ENCODE assay signal across 8 cellular contexts in the genomic region with DNA sequence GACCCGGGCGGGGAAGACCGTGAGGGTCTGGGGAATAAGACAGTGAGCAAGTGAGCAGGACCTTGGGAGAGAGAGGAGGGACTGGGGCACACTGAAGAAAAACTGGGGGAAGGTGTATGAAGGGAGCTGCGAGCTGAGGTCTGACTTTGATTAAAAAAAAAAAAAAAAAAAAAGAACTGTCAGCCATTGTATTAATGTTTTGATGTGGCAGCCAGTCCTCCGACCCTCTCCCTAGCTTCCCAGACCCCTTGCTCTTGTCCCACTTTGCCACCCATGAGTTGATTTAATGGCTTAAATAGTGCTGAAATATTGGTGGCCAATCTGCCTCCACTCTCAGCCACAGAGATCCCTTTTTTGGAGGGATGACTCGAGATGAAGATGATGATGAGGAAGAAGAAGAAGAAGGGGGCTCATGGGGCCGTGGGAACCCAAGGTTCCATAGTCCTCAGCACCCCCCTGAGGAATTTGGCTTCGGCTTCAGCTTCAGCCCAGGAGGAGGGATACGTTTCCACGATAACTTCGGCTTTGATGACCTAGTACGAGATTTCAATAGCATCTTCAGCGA. TPM values are rescaled to one million over a fixed set of nuclear protein-coding genes. Genes with fewer than 3 reads are reported as not detected.
DNase-seq lines count a peak whose midpoint lies in the region; ATAC-seq and TF ChIP-seq lines count a peak whose summit lies in the region.

No MANE protein-coding gene starts in this region.

- no peak overlapping the region for H3K23ac ChIP-seq in mesenchymal stem cell (ENCODE audit: low read length in 2 of 2)

- peaks cover 32 to 57% of the 10 kb centered on the region in 2 experiments for H3K36me3 ChIP-seq in mesenchymal stem cell (ENCODE audit: control insufficient read depth in 1 of 2, insufficient read depth in 2 of 2, low read depth in 1 of 2, low read length in 2 of 2)
- peaks cover 3% of the 10 kb centered on the region for H3K36me3 ChIP-seq in urinary bladder (ENCODE audit: insufficient read depth)

- H4K91ac ChIP-seq in mesenchymal stem cell (ENCODE audit: low read length), result no peak overlapping the region

- peaks cover 40% of the 10 kb centered on the region for H3K4me1 Mint-ChIP-seq in activated naive CD4-positive, alpha-beta T cell treated with anti-CD3 and anti-CD28 coated beads, Interleukin-2, amount 50 U/mL, for 24 hours
- peaks cover 29% of the 10 kb centered on the region for H3K4me1 Mint-ChIP-seq in MCF 10A (ENCODE audit: insufficient read depth, unreplicated experiment)

- H3K9ac ChIP-seq in mesenchymal stem cell (ENCODE audit: low read length), result peak overlapping the region; percentile 100

- H3K9me3 ChIP-seq in mesenchymal stem cell (ENCODE audit: control insufficient read depth, low read length), result no peaks in the 10 kb centered on the region

- no peaks in the 10 kb centered on the region for H3K27me3 ChIP-seq in mesenchymal stem cell (ENCODE audit: control insufficient read depth in 1 of 2, insufficient read depth in 1 of 2, low read length in 2 of 2)

- H2AFZ ChIP-seq in mesenchymal stem cell (ENCODE audit: low read depth, low read length), result peak overlapping the region; percentile 78

- peak overlapping the region; percentile 85 for H3K27ac ChIP-seq in mesenchymal stem cell (ENCODE audit: low read length, poor library complexity, severe bottlenecking)
- peak overlapping the region; percentile 87 for H3K27ac ChIP-seq in urinary bladder (ENCODE audit: low read depth)

- peaks cover 20% of the 10 kb centered on the region for H3K79me1 ChIP-seq in mesenchymal stem cell (replicated peaks; ENCODE audit: low read length, poor library complexity, severe bottlenecking)

- intact Hi-C loops in MCF 10A (cut with micrococcal nuclease), result loop anchor here (1.0 to 5.0 kb wide), 9 partner anchors 52 to 476 kb away; a partner anchor contains a TSS

- H3K4me2 ChIP-seq in mesenchymal stem cell (ENCODE audit: low read length, poor library complexity, severe bottlenecking), result peak overlapping the region; percentile 85

- H3K27ac Mint-ChIP-seq in activated naive CD4-positive, alpha-beta T cell treated with anti-CD3 and anti-CD28 coated beads, Interleukin-2, amount 50 U/mL, for 24 hours, result peak overlapping the region; percentile 99
- H3K27ac Mint-ChIP-seq in MCF 10A (ENCODE audit: low read depth, unreplicated experiment), result peak overlapping the region; percentile 96

- peaks cover 22% of the 10 kb centered on the region for H3K36me3 Mint-ChIP-seq in activated naive CD4-positive, alpha-beta T cell treated with anti-CD3 and anti-CD28 coated beads, Interleukin-2, amount 50 U/mL, for 24 hours
- peaks cover 69% of the 10 kb centered on the region for H3K36me3 Mint-ChIP-seq in MCF 10A (ENCODE audit: insufficient read depth, unreplicated experiment)

- POLR2A ChIA-PET in MCF 10A (lab: Yijun Ruan, JAX), result interaction anchor here (0.6 to 3.8 kb wide), 23 partner anchors 9 to 282 kb away, joined by 3 to 21 read pairs (median 5); a partner anchor contains a TSS

- TF ChIP-seq CTCF in MCF 10A (IDR thresholded peaks at IDR 0.05; ENCODE audit: unreplicated experiment), result no peak

- no peak for ATAC-seq in HG03442 (IDR thresholded peaks at IDR 0.05; ENCODE audit: unreplicated experiment)

- H3K14ac ChIP-seq in mesenchymal stem cell (ENCODE audit: low read length in 2 of 2), result peak overlapping the region in 1 of 2 experiments; percentile 3

- H2BK15ac ChIP-seq in mesenchymal stem cell (ENCODE audit: low read depth, poor library complexity, severe bottlenecking), result no peak overlapping the region

- peak overlapping the region; percentile 78 to 94 for H3K4me3 ChIP-seq in mesenchymal stem cell (ENCODE audit: insufficient read depth in 1 of 2, low read depth in 1 of 2, low read length in 2 of 2)
- peak overlapping the region; percentile 63 for H3K4me3 ChIP-seq in urinary bladder (ENCODE audit: low read depth, low read length)

- H3K18ac ChIP-seq in mesenchymal stem cell (ENCODE audit: low read depth in 1 of 2, low read length in 2 of 2), result peak overlapping the region in 1 of 2 experiments; percentile 66

- BruUV-seq in MCF 10A (replicated peaks; lab: Mats Ljungman, UMichigan), result no TSS peak

- H3K9me3 Mint-ChIP-seq in activated naive CD4-positive, alpha-beta T cell treated with anti-CD3 and anti-CD28 coated beads, Interleukin-2, amount 50 U/mL, for 24 hours, result no peaks in the 10 kb centered on the region
- H3K9me3 Mint-ChIP-seq in MCF 10A (ENCODE audit: unreplicated experiment), result no peaks in the 10 kb centered on the region

- H4K8ac ChIP-seq in mesenchymal stem cell (ENCODE audit: low read length), result no peak overlapping the region

- no peak overlapping the region for H2AK5ac ChIP-seq in mesenchymal stem cell (ENCODE audit: low read length, severe bottlenecking)

- H2BK12ac ChIP-seq in mesenchymal stem cell (ENCODE audit: low read length in 2 of 2), result no peak overlapping the region

- WGBS in mesenchymal stem cell, result 68% methylated on average over 11 of the region's 13 CpGs
- WGBS in urinary bladder, result 45% methylated on average over 13 of the region's 13 CpGs

- CTCF ChIA-PET in MCF 10A (lab: Yijun Ruan, JAX), result interaction anchor here (0.6 to 5.0 kb wide), 16 partner anchors 12 to 782 kb away, joined by 3 to 34 read pairs (median 4); no protein-coding TSS in a partner anchor

- peak overlapping the region; percentile 14 to 83 for H3K4ac ChIP-seq in mesenchymal stem cell (ENCODE audit: low read depth in 1 of 2, low read length in 2 of 2)

- H3K4me1 ChIP-seq in mesenchymal stem cell (ENCODE audit: control insufficient read depth, insufficient read depth, low read depth, low read length) (peaks cover 4% of the 10 kb centered on the region), urinary bladder (ENCODE audit: insufficient read depth) (no peaks in the 10 kb centered on the region)

- no peak overlapping the region for H2BK120ac ChIP-seq in mesenchymal stem cell (ENCODE audit: low read depth, low read length)

- H2BK5ac ChIP-seq in mesenchymal stem cell (ENCODE audit: low read depth, low read length, poor library complexity, severe bottlenecking), result no peak overlapping the region

- H3K4me3 Mint-ChIP-seq in activated naive CD4-positive, alpha-beta T cell treated with anti-CD3 and anti-CD28 coated beads, Interleukin-2, amount 50 U/mL, for 24 hours, result peak overlapping the region; percentile 94
- H3K4me3 Mint-ChIP-seq in MCF 10A (ENCODE audit: unreplicated experiment), result peak overlapping the region; percentile 91

- no peak for DNase-seq in activated naive CD4-positive, alpha-beta T cell treated with Interleukin-2 at 50 U/mL for 16 hours
- DNase-seq in MCF 10A (ENCODE audit: unreplicated experiment) (no peak), mesenchymal stem cell (no peak), foreskin melanocyte (no peak), DMS 273 (lab: John Stamatoyannopoulos, UW; ENCODE audit: unreplicated experiment) (no peak)

- H3K27me3 Mint-ChIP-seq in activated naive CD4-positive, alpha-beta T cell treated with anti-CD3 and anti-CD28 coated beads, Interleukin-2, amount 50 U/mL, for 24 hours, result no peaks in the 10 kb centered on the region
- no peaks in the 10 kb centered on the region for H3K27me3 Mint-ChIP-seq in MCF 10A (ENCODE audit: insufficient read depth, unreplicated experiment)

RNA-seq across cellular contexts. Expression of a gene that starts 0.7 kb away (rescaled TPM):
- total RNA-seq in MCF 10A (2022), result 261 and 295 TPM in 2 replicates
- polyA plus RNA-seq in mesenchymal stem cell (2013, experiment 1 of 2), result 83.7 TPM
- 81.9 TPM for polyA plus RNA-seq in mesenchymal stem cell (2013, experiment 2 of 2)
- total RNA-seq in urinary bladder, result 50.7 TPM
- polyA plus RNA-seq in urinary bladder, result 90.7 TPM

RNA-seq across cellular contexts. Expression of a gene that starts 47.8 kb away (rescaled TPM):
- not detected in 2 replicates for total RNA-seq in MCF 10A (2022)
- polyA plus RNA-seq in mesenchymal stem cell (2013, experiment 1 of 2), result not detected
- polyA plus RNA-seq in mesenchymal stem cell (2013, experiment 2 of 2), result not detected
- total RNA-seq in urinary bladder, result not detected
- polyA plus RNA-seq in urinary bladder, result 0.05 TPM

RNA-seq across cellular contexts. Expression of a gene that starts 52.2 kb away (rescaled TPM):
- total RNA-seq in MCF 10A (2022) (27.1 and 66.3 TPM in 2 replicates), urinary bladder (42.2 TPM)
- polyA plus RNA-seq in mesenchymal stem cell (2013, experiment 1 of 2), result 50.2 TPM
- polyA plus RNA-seq in mesenchymal stem cell (2013, experiment 2 of 2), result 47.9 TPM
- polyA plus RNA-seq in urinary bladder, result 45.4 TPM

RNA-seq across cellular contexts. Expression of a gene that starts 52.3 kb away (rescaled TPM):
- 219 and 223 TPM in 2 replicates for total RNA-seq in MCF 10A (2022)
- 174 TPM for polyA plus RNA-seq in mesenchymal stem cell (2013, experiment 1 of 2)
- polyA plus RNA-seq in mesenchymal stem cell (2013, experiment 2 of 2), result 166 TPM
- total RNA-seq in urinary bladder, result 74.7 TPM
- polyA plus RNA-seq in urinary bladder, result 91.2 TPM
